9 cellular contexts compared by ENCODE assay signal in the genomic region with DNA sequence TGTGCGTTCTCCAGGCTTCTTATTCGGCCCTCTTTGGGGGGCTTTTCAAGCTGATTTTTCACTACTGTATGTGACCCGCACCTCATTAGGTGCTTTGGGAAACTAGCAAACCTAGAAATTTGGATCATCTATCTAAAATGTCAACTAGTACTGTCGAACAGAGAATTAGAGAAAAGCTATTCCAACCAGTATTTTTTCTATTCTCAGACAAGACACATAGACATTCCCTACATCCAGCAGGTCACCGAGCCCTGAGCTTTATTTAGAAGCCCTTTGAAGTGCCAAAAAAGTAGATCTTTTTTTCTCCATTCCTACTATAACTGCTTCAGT. TPM values are rescaled to one million over a fixed set of nuclear protein-coding genes. Genes with fewer than 3 reads are reported as not detected.
A peak's percentile ranks its signal among the peaks of the same experiment; 100 is the strongest.
DNase-seq lines count a peak whose midpoint lies in the region; ATAC-seq, FAIRE-seq and TF ChIP-seq lines count a peak whose summit lies in the region.
"Had no signal": no experiment of that assay in that cellular context is flagged by ENCODE, and none has a peak within 500 bp of the region (broad histone marks: within the 10 kb centered on the region; RNA-seq: fewer than 3 reads in every experiment).

No MANE protein-coding gene starts in this region.

- H3K36me3 ChIP-seq in Caco-2 (ENCODE audit: control insufficient read depth, insufficient read depth, low read length) (peaks cover 3% of the 10 kb centered on the region; the same call in 1 of the 2 replicates), PC-3 (ENCODE audit: low read depth, low read length) (peaks cover 20% of the 10 kb centered on the region), pancreas (peaks cover 0 to 32% (median 9%) of the 10 kb centered on the region in 3 donors)

- in situ Hi-C loops in ACHN (cut with HindIII; ENCODE audit: low pct_ligation_motif_present, low pct_unique_long_range_greater_than_20kb, low sequenced_read_pairs): no loop called here

- H3K27me3 ChIP-seq in Caco-2 (replicated peaks; ENCODE audit: control insufficient read depth, insufficient read depth, low read length) (no peaks in the 10 kb centered on the region), PC-3 (ENCODE audit: low read length) (no peaks in the 10 kb centered on the region), pancreas (no peaks in the 10 kb centered on the region)

- H3K9me2 ChIP-seq in PC-3 (replicated peaks; ENCODE audit: low read length): no peaks in the 10 kb centered on the region

- peak overlapping the region; percentile 72 for H2AFZ ChIP-seq in PC-3 (ENCODE audit: low read length)

- no peak for TF ChIP-seq CTCF in Caco-2 (IDR thresholded peaks at IDR 0.05; ENCODE audit: insufficient read depth in 1 of 2, low read depth in 1 of 2, low read length in 1 of 2, severe bottlenecking in 1 of 2, unreplicated experiment in 1 of 2)
- no peak for TF ChIP-seq CTCF in PC-3 (conservative IDR thresholded peaks at IDR 0.05; ENCODE audit: low read depth, low read length)
- no peak for TF ChIP-seq CTCF in epithelial cell of esophagus (IDR thresholded peaks at IDR 0.05; ENCODE audit: insufficient read depth, low read depth, low read length, missing control alignments)
- no peak for TF ChIP-seq CTCF in pancreas (IDR thresholded peaks at IDR 0.05)

- peak overlapping the region; percentile 97 for H3K4me3 Mint-ChIP-seq in Caco-2 (ENCODE audit: unreplicated experiment)

- intact Hi-C loops in Caco-2 (cut with micrococcal nuclease; ENCODE audit: unreplicated experiment) (loop anchor here (1.0 kb wide), 1 partner anchor 33 kb away; the partner anchor contains the start of gene LAMTOR2), PC-3 (cut with micrococcal nuclease) (loop anchor here (1.0 kb wide), 1 partner anchor 33 kb away; the partner anchor contains the start of gene LAMTOR2), pancreas (cut with DNase I) (no loop called here)

- FAIRE-seq in pancreas (lab: Jason Lieb, UNC): no peak

- H3K4me2 ChIP-seq in PC-3 (ENCODE audit: low read length): peak overlapping the region; percentile 88

- peak overlapping the region; percentile 67; the same call in 1 of the 2 replicates for H3K9ac ChIP-seq in PC-3 (ENCODE audit: low read length)

- H3K36me3 Mint-ChIP-seq in Caco-2 (ENCODE audit: insufficient read depth, unreplicated experiment): peaks cover 36% of the 10 kb centered on the region

- H3K27me3 Mint-ChIP-seq in Caco-2 (ENCODE audit: insufficient read depth, unreplicated experiment): no peaks in the 10 kb centered on the region

- BruUV-seq in Caco-2 (replicated peaks; lab: Mats Ljungman, UMichigan) (no TSS peak), PC-3 (replicated peaks; lab: Mats Ljungman, UMichigan) (no TSS peak)

- H3K9me3 Mint-ChIP-seq in Caco-2 (ENCODE audit: unreplicated experiment): no peaks in the 10 kb centered on the region

- no peak for ATAC-seq in PC-3
- ATAC-seq in pancreas: no peak

- H3K9me3 ChIP-seq in Caco-2 (no peaks in the 10 kb centered on the region), PC-3 (ENCODE audit: low read length) (no peaks in the 10 kb centered on the region), pancreas (no peaks in the 10 kb centered on the region)

- peak overlapping the region; percentile 95 for H3K4me3 ChIP-seq in Caco-2 (ENCODE audit: low read depth, low read length)
- H3K4me3 ChIP-seq in PC-3 (ENCODE audit: low read length): peak overlapping the region; percentile 75
- H3K4me3 ChIP-seq in epithelial cell of esophagus (ENCODE audit: low read length): peak overlapping the region; percentile 71
- peak overlapping the region; percentile 45 to 92 (median 82) for H3K4me3 ChIP-seq in pancreas

- H3F3A ChIP-seq in PC-3 (ENCODE audit: low read length, unreplicated experiment): no peaks in the 10 kb centered on the region

- CTCF ChIA-PET in Caco-2 (lab: Charles Lee): interaction anchor here (1.0 to 1.1 kb wide), 2 partner anchors 13 to 109 kb away, joined by 3 to 10 read pairs; no protein-coding TSS in a partner anchor
- CTCF ChIA-PET in PC-3 (lab: Charles Lee): no interaction called here

- H3K4me1 Mint-ChIP-seq in Caco-2 (ENCODE audit: low read depth, unreplicated experiment): peaks cover 14% of the 10 kb centered on the region

- POLR2A ChIA-PET in Caco-2 (lab: Charles Lee) (no interaction called here), PC-3 (lab: Charles Lee; ENCODE audit: unreplicated experiment) (interaction anchor here (0.6 to 0.7 kb wide), 2 partner anchors 8 to 11 kb away, joined by 3 to 4 read pairs; no protein-coding TSS in a partner anchor)

- no peak for DNase-seq in Caco-2
- DNase-seq in PC-3: no peak
- DNase-seq in epithelial cell of esophagus (ENCODE audit: low read depth): no peak
- no peak for DNase-seq in pancreas
- DNase-seq in COR-L47 (lab: John Stamatoyannopoulos, UW): no peak
- no peak for DNase-seq in NCI-H510A treated with DMSO at 0.1 percent for 48 hours (lab: John Stamatoyannopoulos, UW)
- no peak for DNase-seq in SHP77 (lab: John Stamatoyannopoulos, UW)
- DNase-seq in ACHN: no peak

- H3K27ac ChIP-seq in PC-3 (ENCODE audit: low read length) (no peak overlapping the region), pancreas (peak overlapping the region in 2 of 4 donors; percentile 65 to 76)

- 2 to 5% methylated on average over 5 of the region's 5 CpGs for WGBS in pancreas, 2 donors

- H3K79me2 ChIP-seq in PC-3 (ENCODE audit: low read length): peaks cover 34% of the 10 kb centered on the region

- 0 out of 2 replicates have a peak, but pooled peaks cover 3% of the 10 kb centered on the region for H4K20me1 ChIP-seq in PC-3 (ENCODE audit: low read length)

- peaks cover 14% of the 10 kb centered on the region for H3K4me1 ChIP-seq in Caco-2
- H3K4me1 ChIP-seq in PC-3 (ENCODE audit: insufficient read depth, low read length): peaks cover 6% of the 10 kb centered on the region; the same call in 1 of the 2 replicates
- H3K4me1 ChIP-seq in pancreas: peaks cover 6 to 15% (median 14%) of the 10 kb centered on the region in 3 donors

- H3K27ac Mint-ChIP-seq in Caco-2 (ENCODE audit: unreplicated experiment): peak overlapping the region; percentile 77

RNA-seq across cellular contexts. Expression of gene SSR2, which starts 0.3 kb away (rescaled TPM):
- 198 and 203 TPM in 2 replicates for total RNA-seq in Caco-2 (2022)
- 282 and 293 TPM in 2 replicates for total RNA-seq in PC-3 (2014; rRNA removed)
- 100 to 1,000 TPM; 160 to 236 (median 202) TPM for total RNA-seq in pancreas
- 100 to 1,000 TPM; 180 to 243 TPM for polyA plus RNA-seq in pancreas

RNA-seq across cellular contexts. Expression of gene UBQLN4, which starts 32.5 kb away (rescaled TPM):
- total RNA-seq in Caco-2 (2022) (60.9 and 65.5 TPM in 2 replicates), PC-3 (2014; rRNA removed) (45.4 and 62.9 TPM in 2 replicates), pancreas (10 to 100 TPM; 14.1 to 28.2 (median 16.9) TPM)
- 10 to 100 TPM; 18.6 to 24.4 TPM for polyA plus RNA-seq in pancreas

RNA-seq across cellular contexts. Expression of gene LAMTOR2, which starts 33.5 kb away (rescaled TPM):
- total RNA-seq in Caco-2 (2022): 49.4 and 49.5 TPM in 2 replicates
- total RNA-seq in PC-3 (2014; rRNA removed): 130 TPM in 2 replicates
- 10 to 100 TPM; 31.7 to 40.1 (median 32.1) TPM for total RNA-seq in pancreas
- 10 to 100 TPM; 59.4 to 60.1 TPM for polyA plus RNA-seq in pancreas

RNA-seq across cellular contexts. Expression of gene RAB25, which starts 39.9 kb away (rescaled TPM):
- total RNA-seq in Caco-2 (2022) (138 and 141 TPM in 2 replicates), PC-3 (2014; rRNA removed) (18.1 and 18.5 TPM in 2 replicates), pancreas (10 to 100 TPM; 29.0 to 51.1 (median 34.6) TPM)
- polyA plus RNA-seq in pancreas: 10 to 100 TPM; 56.3 to 81.6 TPM
- total RNA-seq: NCI-H460 had no signal

RNA-seq across cellular contexts. Expression of gene ARHGEF2, which starts 42.7 kb away (rescaled TPM):
- 46.9 and 60.3 TPM in 2 replicates for total RNA-seq in Caco-2 (2022)
- 65.9 and 70.8 TPM in 2 replicates for total RNA-seq in PC-3 (2014; rRNA removed)
- 10 to 100 TPM; 10.3 to 39.0 (median 23.8) TPM for total RNA-seq in pancreas
- polyA plus RNA-seq in pancreas: 10 to 100 TPM; 17.8 to 20.2 TPM

Comparison
In these comparisons a context has a peak if more than half of its experiments do, and no peak if none do; other contexts are left out.
1. intact Hi-C loops: an anchor here in Caco-2 (1.0 kb wide) and PC-3 (1.0 kb wide); none called in pancreas.